In the genomic region with DNA sequence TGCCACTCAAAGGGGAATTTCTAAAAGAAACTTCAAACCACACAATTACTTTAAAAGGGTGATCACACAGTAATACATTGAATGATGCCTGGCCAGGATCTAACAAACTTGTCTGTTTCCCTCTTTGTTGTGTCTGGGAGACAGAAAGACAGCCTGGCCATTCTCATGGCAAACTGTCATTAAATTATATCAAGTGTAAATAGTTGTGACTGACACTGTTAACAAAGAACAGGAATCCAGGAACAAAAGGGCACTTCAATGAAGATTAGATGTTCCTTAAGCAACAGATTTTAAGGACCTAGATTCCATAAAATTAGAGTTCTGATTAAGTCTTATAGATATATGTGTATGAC, we compare ENCODE assay signal across 15 cellular contexts.
"Had no signal": no experiment of that assay in that cellular context is flagged by ENCODE, and none has a peak within 500 bp of the region (broad histone marks: within the 10 kb centered on the region; RNA-seq: fewer than 3 reads in every experiment).

No MANE protein-coding gene starts in this region.

- H3K27me3 ChIP-seq: tibial artery had no signal

- H3K9me3 ChIP-seq: mucosa of descending colon, tibial artery had no signal

- H3K79me2 ChIP-seq: hepatocyte had no signal

- H2AFZ ChIP-seq: hepatocyte had no signal

- ATAC-seq: activated T-cell treated with anti-CD3 and anti-CD28 coated beads, Interleukin-2, amount 50 U/mL, for 72 hours; foreskin keratinocyte; stimulated activated naive CD8-positive, alpha-beta T cell treated with anti-CD3 and anti-CD28 coated beads, Interleukin-15, Interleukin-2, amounts not matched to agents 100 U/mL and 50 U/mL, for 24 hours had no signal

- H3K27ac ChIP-seq: foreskin keratinocyte, hepatocyte, tibial artery had no signal

- H3K4me2 ChIP-seq: hepatocyte had no signal

- DNase-seq: activated CD4-positive, alpha-beta memory T cell treated with anti-CD3 and anti-CD28 coated beads, Interleukin-2, amount 10 ng/mL, durations not matched to agents 7 days and 5 days; activated CD4-positive, alpha-beta T cell treated with anti-CD3 and anti-CD28 coated beads for 48 hours; activated CD4-positive, CD25-positive, alpha-beta regulatory T cell; activated effector memory CD4-positive, alpha-beta T cell treated with Interleukin-2 at 50 U/mL for 16 hours; activated naive CD4-positive, alpha-beta T cell treated with anti-CD3 and anti-CD28 coated beads for 36 hours; activated T-cell treated with anti-CD3 and anti-CD28 coated beads, Interleukin-2, amount 50 U/mL, for 72 hours; effector CD8-positive, alpha-beta T cell; occipital lobe; stimulated activated CD4-positive, alpha-beta T cell treated with anti-CD3 and anti-CD28 coated beads, Interleukin-12 subunit alpha, Interleukin-12 subunit beta, amount 100 ng/mL, for 4 hours; stimulated activated CD4-positive, alpha-beta T cell treated with anti-CD3 and anti-CD28 coated beads, Interleukin-4, amount 100 ng/mL, for 4 hours; stimulated activated naive CD8-positive, alpha-beta T cell treated with anti-CD3 and anti-CD28 coated beads, Interleukin-15, Interleukin-2, amounts not matched to agents 100 U/mL and 50 U/mL, for 24 hours; tibial artery had no signal

- H3K36me3 ChIP-seq: tibial artery had no signal

- H3K4me1 ChIP-seq: foreskin keratinocyte, tibial artery had no signal

- H3K4me3 ChIP-seq: hepatocyte, mucosa of descending colon, tibial artery had no signal
